8 cellular contexts compared by ENCODE assay signal in the genomic region with DNA sequence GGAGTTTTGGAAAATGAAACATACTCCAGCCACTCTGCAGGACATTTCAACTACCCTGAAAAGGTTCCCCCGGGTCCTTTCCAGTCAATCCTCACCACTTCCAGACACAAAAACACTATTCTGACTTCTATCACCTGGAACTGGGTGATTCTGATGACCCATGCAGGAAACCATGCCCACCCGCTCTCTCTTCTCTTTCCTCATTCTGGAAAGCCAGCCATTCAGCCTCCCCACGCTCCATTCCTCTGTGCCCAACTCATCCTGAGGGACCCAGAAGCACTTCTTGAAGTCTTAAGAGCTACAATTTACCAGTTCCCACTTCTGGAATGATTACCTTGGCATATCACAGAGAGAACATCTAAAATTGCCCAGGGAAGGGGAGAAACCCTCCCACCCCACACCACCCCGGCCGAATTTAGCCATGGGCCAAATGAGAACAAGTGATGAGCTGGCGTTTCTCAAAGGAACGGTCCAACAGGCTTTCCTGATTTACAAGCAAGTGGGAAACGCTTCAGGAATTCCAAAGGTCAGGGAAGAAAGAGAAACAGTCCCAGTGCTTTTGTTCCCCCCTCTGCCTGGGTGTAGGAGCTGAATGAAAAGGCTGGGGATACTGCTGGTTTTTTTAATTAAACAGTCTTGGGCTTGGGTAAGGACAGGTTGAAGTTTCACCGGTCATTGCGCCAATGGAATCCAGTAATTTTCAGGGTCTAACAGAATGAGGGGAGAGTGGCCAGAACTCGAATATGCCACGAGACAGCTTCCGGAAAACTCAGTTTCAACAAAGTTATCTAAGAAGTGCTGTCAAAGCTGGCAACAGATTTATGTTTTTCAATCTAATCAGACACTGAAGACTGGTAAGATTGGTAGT. TPM values are rescaled to one million over a fixed set of nuclear protein-coding genes. Genes with fewer than 3 reads are reported as not detected.
DNase-seq lines count a peak whose midpoint lies in the region; ATAC-seq and TF ChIP-seq lines count a peak whose summit lies in the region.
"Had no signal": no experiment of that assay in that cellular context is flagged by ENCODE, and none has a peak within 500 bp of the region (broad histone marks: within the 10 kb centered on the region; RNA-seq: fewer than 3 reads in every experiment).

No MANE protein-coding gene starts in this region.

- H3K4me3 Mint-ChIP-seq in GM23338 (peak overlapping the region; percentile 51), WTC11 (peak overlapping the region; percentile 51)
- peak overlapping the region; percentile 76 for H3K4me3 Mint-ChIP-seq in stimulated activated effector memory CD8-positive, alpha-beta T cell treated with anti-CD3 and anti-CD28 coated beads, Interleukin-12 subunit alpha, Interleukin-12 subunit beta, amount 100 ng/mL, for 72 hours

- ATAC-seq in GM23338, result peak; percentile 4
- no peak for ATAC-seq in WTC11
- no peak for ATAC-seq in stimulated activated effector memory CD8-positive, alpha-beta T cell treated with anti-CD3 and anti-CD28 coated beads, Interleukin-12 subunit alpha, Interleukin-12 subunit beta, amount 100 ng/mL, for 72 hours
- ATAC-seq in GM18909 (IDR thresholded peaks at IDR 0.05; ENCODE audit: poor library complexity, unreplicated experiment), result no peak
- ATAC-seq in HG03342 (IDR thresholded peaks at IDR 0.05; ENCODE audit: unreplicated experiment), result no peak
- ATAC-seq in psoas muscle, result no peak

- H3K9me3 ChIP-seq in iPS-18c (ENCODE audit: control insufficient read depth, insufficient read depth, low read length) (no peaks in the 10 kb centered on the region), psoas muscle (no peaks in the 10 kb centered on the region)

- no peaks in the 10 kb centered on the region for H3K9me2 ChIP-seq in GM23338 (ENCODE audit: insufficient read depth)

- H3K4me1 ChIP-seq in GM23338 (ENCODE audit: insufficient read depth) (peaks cover 42% of the 10 kb centered on the region), psoas muscle (peaks cover 4% of the 10 kb centered on the region)

- H3K27ac ChIP-seq in GM23338 (ENCODE audit: low read depth) (peak overlapping the region; percentile 90), psoas muscle (no peak overlapping the region)

- peaks cover 65% of the 10 kb centered on the region for H3K79me2 ChIP-seq in GM23338 (replicated peaks; ENCODE audit: insufficient read depth)

- peaks cover 13% of the 10 kb centered on the region for H4K20me1 ChIP-seq in GM23338 (replicated peaks; ENCODE audit: insufficient read depth)

- 70 to 75% (median 72%) methylated on average over 13 of the region's 13 CpGs for WGBS in psoas muscle, 3 donors

- H3K4me1 Mint-ChIP-seq in GM23338, result peaks cover 55% of the 10 kb centered on the region
- peaks cover 62% of the 10 kb centered on the region for H3K4me1 Mint-ChIP-seq in WTC11
- H3K4me1 Mint-ChIP-seq in stimulated activated effector memory CD8-positive, alpha-beta T cell treated with anti-CD3 and anti-CD28 coated beads, Interleukin-12 subunit alpha, Interleukin-12 subunit beta, amount 100 ng/mL, for 72 hours, result peaks cover 57% of the 10 kb centered on the region

- intact Hi-C loops in psoas muscle (cut with DNase I), result loop anchor here in 1 of 2 donors (5.0 kb wide), 1 partner anchor 92 kb away; no protein-coding TSS in a partner anchor

- CTCF ChIA-PET in WTC11 (lab: Charles Lee), result interaction anchor here (1.4 to 7.0 kb wide), 5 partner anchors 13 to 128 kb away, joined by 3 to 97 read pairs (median 11); no protein-coding TSS in a partner anchor

- POLR2A ChIA-PET in WTC11 (lab: Charles Lee), result interaction anchor here (0.7 to 1.8 kb wide), 4 partner anchors 14 to 21 kb away, joined by 3 to 6 read pairs (median 4); no protein-coding TSS in a partner anchor

- no peaks in the 10 kb centered on the region for H3K9me3 Mint-ChIP-seq in GM23338
- H3K9me3 Mint-ChIP-seq in WTC11, result no peaks in the 10 kb centered on the region
- no peaks in the 10 kb centered on the region for H3K9me3 Mint-ChIP-seq in stimulated activated effector memory CD8-positive, alpha-beta T cell treated with anti-CD3 and anti-CD28 coated beads, Interleukin-12 subunit alpha, Interleukin-12 subunit beta, amount 100 ng/mL, for 72 hours

- TF ChIP-seq CTCF in GM23338 (conservative IDR thresholded peaks at IDR 0.05; ENCODE audit: low read depth in 2 of 2) (no peak), WTC11 (IDR thresholded peaks at IDR 0.05) (no peak), psoas muscle (IDR thresholded peaks at IDR 0.05) (no peak)

- peaks cover 13% of the 10 kb centered on the region for H3F3A ChIP-seq in GM23338 (replicated peaks; ENCODE audit: low read depth)

- no peak overlapping the region for H2AFZ ChIP-seq in GM23338

- H3K27me3 ChIP-seq in GM23338 (ENCODE audit: insufficient read depth) (peaks cover 5% of the 10 kb centered on the region; the same call in 1 of the 2 replicates), psoas muscle (ENCODE audit: insufficient read depth in 3 of 3, low read length in 2 of 3) (peaks cover 0 to 19% (median 10%) of the 10 kb centered on the region in 3 donors)

- peaks cover 14% of the 10 kb centered on the region for H3K27me3 Mint-ChIP-seq in GM23338 (ENCODE audit: insufficient read depth, low read depth, poor library complexity)
- no peaks in the 10 kb centered on the region; the same call in 1 of the 2 replicates for H3K27me3 Mint-ChIP-seq in WTC11 (ENCODE audit: low read depth)

- H3K4me3 ChIP-seq in GM23338, result peak overlapping the region; percentile 25; the same call in 1 of the 2 replicates
- 0 out of 2 replicates have a peak overlapping the region, but pooled peaks have one; percentile 4 for H3K4me3 ChIP-seq in iPS-18c (ENCODE audit: insufficient read depth, low read depth, low read length)
- no peak overlapping the region for H3K4me3 ChIP-seq in psoas muscle

- DNase-seq in GM23338 (ENCODE audit: low spot score) (peak; percentile 70), WTC11 (ENCODE audit: low spot score) (no peak), psoas muscle (no peak)
- DNase-seq in stimulated activated effector memory CD8-positive, alpha-beta T cell treated with anti-CD3 and anti-CD28 coated beads, Interleukin-12 subunit alpha, Interleukin-12 subunit beta, amount 100 ng/mL, for 72 hours (ENCODE audit: low spot score in 2 of 2), result no peak
- DNase-seq: GDM1 had no signal

- peak overlapping the region; percentile 87 for H3K27ac Mint-ChIP-seq in GM23338
- peak overlapping the region; percentile 100 for H3K27ac Mint-ChIP-seq in WTC11
- peak overlapping the region; percentile 88 for H3K27ac Mint-ChIP-seq in stimulated activated effector memory CD8-positive, alpha-beta T cell treated with anti-CD3 and anti-CD28 coated beads, Interleukin-12 subunit alpha, Interleukin-12 subunit beta, amount 100 ng/mL, for 72 hours

- peak overlapping the region; percentile 96 for H3K4me2 ChIP-seq in GM23338

- H3K36me3 Mint-ChIP-seq in GM23338 (ENCODE audit: low read depth) (peaks cover 33% of the 10 kb centered on the region; the same call in 2 of the 3 replicates), WTC11 (peaks cover 9% of the 10 kb centered on the region)
- H3K36me3 Mint-ChIP-seq in stimulated activated effector memory CD8-positive, alpha-beta T cell treated with anti-CD3 and anti-CD28 coated beads, Interleukin-12 subunit alpha, Interleukin-12 subunit beta, amount 100 ng/mL, for 72 hours, result peaks cover 80% of the 10 kb centered on the region

- H3K36me3 ChIP-seq in GM23338 (ENCODE audit: insufficient read depth) (no peaks in the 10 kb centered on the region), psoas muscle (ENCODE audit: insufficient read depth in 1 of 2, low read depth in 1 of 2) (no peaks in the 10 kb centered on the region)

TF ChIP-seq in WTC11, 78 proteins besides CTCF, POLR2A, EP300 and RAD21 (continues in another document):
- TF ChIP-seq, protein P1, sequence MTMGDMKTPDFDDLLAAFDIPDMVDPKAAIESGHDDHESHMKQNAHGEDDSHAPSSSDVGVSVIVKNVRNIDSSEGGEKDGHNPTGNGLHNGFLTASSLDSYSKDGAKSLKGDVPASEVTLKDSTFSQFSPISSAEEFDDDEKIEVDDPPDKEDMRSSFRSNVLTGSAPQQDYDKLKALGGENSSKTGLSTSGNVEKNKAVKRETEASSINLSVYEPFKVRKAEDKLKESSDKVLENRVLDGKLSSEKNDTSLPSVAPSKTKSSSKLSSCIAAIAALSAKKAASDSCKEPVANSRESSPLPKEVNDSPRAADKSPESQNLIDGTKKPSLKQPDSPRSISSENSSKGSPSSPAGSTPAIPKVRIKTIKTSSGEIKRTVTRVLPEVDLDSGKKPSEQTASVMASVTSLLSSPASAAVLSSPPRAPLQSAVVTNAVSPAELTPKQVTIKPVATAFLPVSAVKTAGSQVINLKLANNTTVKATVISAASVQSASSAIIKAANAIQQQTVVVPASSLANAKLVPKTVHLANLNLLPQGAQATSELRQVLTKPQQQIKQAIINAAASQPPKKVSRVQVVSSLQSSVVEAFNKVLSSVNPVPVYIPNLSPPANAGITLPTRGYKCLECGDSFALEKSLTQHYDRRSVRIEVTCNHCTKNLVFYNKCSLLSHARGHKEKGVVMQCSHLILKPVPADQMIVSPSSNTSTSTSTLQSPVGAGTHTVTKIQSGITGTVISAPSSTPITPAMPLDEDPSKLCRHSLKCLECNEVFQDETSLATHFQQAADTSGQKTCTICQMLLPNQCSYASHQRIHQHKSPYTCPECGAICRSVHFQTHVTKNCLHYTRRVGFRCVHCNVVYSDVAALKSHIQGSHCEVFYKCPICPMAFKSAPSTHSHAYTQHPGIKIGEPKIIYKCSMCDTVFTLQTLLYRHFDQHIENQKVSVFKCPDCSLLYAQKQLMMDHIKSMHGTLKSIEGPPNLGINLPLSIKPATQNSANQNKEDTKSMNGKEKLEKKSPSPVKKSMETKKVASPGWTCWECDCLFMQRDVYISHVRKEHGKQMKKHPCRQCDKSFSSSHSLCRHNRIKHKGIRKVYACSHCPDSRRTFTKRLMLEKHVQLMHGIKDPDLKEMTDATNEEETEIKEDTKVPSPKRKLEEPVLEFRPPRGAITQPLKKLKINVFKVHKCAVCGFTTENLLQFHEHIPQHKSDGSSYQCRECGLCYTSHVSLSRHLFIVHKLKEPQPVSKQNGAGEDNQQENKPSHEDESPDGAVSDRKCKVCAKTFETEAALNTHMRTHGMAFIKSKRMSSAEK (CRISPR knock-in tag; IDR thresholded peaks at IDR 0.05; ENCODE audit: borderline replicate concordance), result no peak
- TF ChIP-seq PRRX2 (CRISPR knock-in tag; IDR thresholded peaks at IDR 0.05), result no peak

RNA-seq across cellular contexts. Expression of a gene that starts 2.9 kb away (rescaled TPM):
- total RNA-seq in GM23338 (2014; rRNA removed; shearing (Covaris generic)), result 42.1 and 60.7 TPM in 2 replicates
- 20.8 and 23.6 TPM in 2 replicates for polyA plus RNA-seq in GM23338 (2016; fragmentation: Nextera tagmentation; extraction: Ambion mirVana)
- total RNA-seq in WTC11 (2021), result 46.4 to 64.8 TPM (median 46.6 TPM) in 3 replicates
- total RNA-seq in psoas muscle, result 1 to 10 TPM; 2.4 to 3.9 (median 2.9) TPM
- 1 to 10 TPM in 2 of 3 donors, under 1 TPM in 1; 0.49 to 1.3 (median 1.2) TPM for polyA plus RNA-seq in psoas muscle
